8 cellular contexts compared by ENCODE assay signal in genomic region chr19:39539519-39540332, GRCh38. TPM values are rescaled to one million over a fixed set of nuclear protein-coding genes. Genes with fewer than 3 reads are reported as not detected.
A peak's percentile ranks its signal among the peaks of the same experiment; 100 is the strongest.
DNase-seq lines count a peak whose midpoint lies in the region; ATAC-seq and TF ChIP-seq lines count a peak whose summit lies in the region.

EID2 (minus strand) TSS chr19:39540161; CDS start chr19:39540079, 82 bp downstream.

- H3K27ac ChIP-seq in adrenal gland (peak within 1 kb of the TSS; percentile 93 to 100 (median 97)), heart right ventricle (peak within 1 kb of the TSS; percentile 90 to 98 (median 96)), upper lobe of right lung (peak within 1 kb of the TSS; percentile 91)

- peak within 1 kb of the TSS; percentile 68 to 92 (median 78) for H3K4me3 ChIP-seq in adrenal gland
- peak within 1 kb of the TSS; percentile 47 to 94 (median 77) for H3K4me3 ChIP-seq in heart right ventricle
- H3K4me3 ChIP-seq in upper lobe of right lung: peak within 1 kb of the TSS; percentile 70

- intact Hi-C loops in adrenal gland (cut with DNase I) (loop anchor here in 1 of 2 donors (10.0 kb wide), 2 partner anchors 65 to 95 kb away; partner anchors contain the start of gene SUPT5H), heart right ventricle (cut with DNase I) (loop anchor here in 9 of 10 donors (5.0 to 10.0 kb wide), 8 partner anchors 55 to 415 kb away; partner anchors contain the start of genes PAK4 (in 2 of the 9), SUPT5H (in 2 of the 9), DYRK1B (in 1 of the 9) and FBL (in 1 of the 9)), posterior cingulate gyrus (cut with DNase I) (loop anchor here (1.0 to 10.0 kb wide), 2 partner anchors 8 to 305 kb away; partner anchors contain the start of gene FBL), upper lobe of right lung (cut with DNase I) (no loop called here)

- H3K9me3 ChIP-seq in adrenal gland (replicated peaks in 1 of 3) (no peaks in the 10 kb centered on the region), heart right ventricle (no peaks in the 10 kb centered on the region), upper lobe of right lung (no peaks in the 10 kb centered on the region)

- H3K27me3 ChIP-seq in adrenal gland (no peaks in the 10 kb centered on the region), heart right ventricle (no peaks in the 10 kb centered on the region), upper lobe of right lung (no peaks in the 10 kb centered on the region)

- peak; percentile 91 for ATAC-seq in HG02840 (IDR thresholded peaks at IDR 0.05; ENCODE audit: low FRiP score, unreplicated experiment)
- peak; percentile 97 to 99 (median 99) for ATAC-seq in heart right ventricle
- ATAC-seq in upper lobe of right lung: peak; percentile 98

- WGBS in adrenal gland, 4 donors: 0 to 1% (median 0%) methylated on average over 21 to 84 of the region's 84 CpGs
- WGBS in heart right ventricle, 2 donors: 0 to 1% methylated on average over 77 to 84 of the region's 84 CpGs

- H3K36me3 ChIP-seq in adrenal gland (replicated peaks in 1 of 2): no peaks in the 10 kb centered on the region
- H3K36me3 ChIP-seq in heart right ventricle: no peaks in the 10 kb centered on the region
- H3K36me3 ChIP-seq in upper lobe of right lung: no peaks in the 10 kb centered on the region

- DNase-seq in NCI-H1436 treated with DMSO at 0.1 percent for 48 hours (lab: John Stamatoyannopoulos, UW) (peak; percentile 52), T-helper 1 cell (peak; percentile 85 to 95 (median 91)), adrenal gland (peak; percentile 94 to 98 (median 96)), heart right ventricle (peak; percentile 95 to 96), posterior cingulate gyrus (peak; percentile 93 to 99 (median 95)), upper lobe of right lung (peak; percentile 98)

- TF ChIP-seq POLR2A in adrenal gland (IDR thresholded peaks at IDR 0.05): peak; percentile 92 to 98

- H3K4me1 ChIP-seq in adrenal gland (replicated peaks in 1 of 2) (peaks cover 10 to 24% of the 10 kb centered on the region in 2 donors), heart right ventricle (peaks cover 0 to 32% (median 23%) of the 10 kb centered on the region in 9 donors), upper lobe of right lung (peaks cover 20% of the 10 kb centered on the region)

- TF ChIP-seq CTCF in GM12874 (IDR thresholded peaks at IDR 0.05; ENCODE audit: insufficient read depth, low read depth, low read length) (peak; percentile 85), adrenal gland (IDR thresholded peaks at IDR 0.05) (peak; percentile 68 to 90 (median 82)), heart right ventricle (IDR thresholded peaks at IDR 0.05) (peak; percentile 74 to 94 (median 87)), upper lobe of right lung (IDR thresholded peaks at IDR 0.05) (peak; percentile 84)

RNA-seq across cellular contexts. Expression of gene EID2, which starts in this region (rescaled TPM):
- 10 to 100 TPM; 13.9 to 32.9 (median 25.9) TPM for total RNA-seq in adrenal gland
- polyA plus RNA-seq in adrenal gland: 10 to 100 TPM; 19.2 to 31.7 (median 27.8) TPM
- 10 to 100 TPM in 7 of 10 donors, 1 to 10 TPM in 3; 9.0 to 15.5 (median 11.4) TPM for total RNA-seq in heart right ventricle
- polyA plus RNA-seq in heart right ventricle: 10 to 100 TPM; 14.7 to 15.9 TPM
- 13.5 TPM for total RNA-seq in upper lobe of right lung

Comparison
In these comparisons a context has a peak if more than half of its experiments do, and no peak if none do; other contexts are left out.
1. Peak in every context shown above with its lines: DNase-seq, ATAC-seq, H3K4me3 ChIP-seq and H3K27ac ChIP-seq.